Comparison of ENCODE assay signal across 9 cellular contexts in genomic region chr19:709965-710714, GRCh38. TPM values are rescaled to one million over a fixed set of nuclear protein-coding genes. Genes with fewer than 3 reads are reported as not detected.
A peak's percentile ranks its signal among the peaks of the same experiment; 100 is the strongest.
DNase-seq lines count a peak whose midpoint lies in the region; ATAC-seq, FAIRE-seq and TF ChIP-seq lines count a peak whose summit lies in the region.
"Had no signal": no experiment of that assay in that cellular context is flagged by ENCODE, and none has a peak within 500 bp of the region (broad histone marks: within the 10 kb centered on the region; RNA-seq: fewer than 3 reads in every experiment).

No MANE protein-coding gene starts in this region.

- FAIRE-seq in A549 (lab: Jason Lieb, UNC) = no peak

- peak overlapping the region; percentile 77 for H3K4me3 Mint-ChIP-seq in osteocyte (ENCODE audit: unreplicated experiment)

- CTCF ChIA-PET in A549 (lab: Yijun Ruan, JAX) = interaction anchor here (0.7 to 2.6 kb wide), 3 partner anchors 24 to 43 kb away, joined by 3 to 11 read pairs (median 3); partner anchors contain the start of gene FSTL3

- H3K9me3 Mint-ChIP-seq in osteocyte (ENCODE audit: unreplicated experiment) = no peaks in the 10 kb centered on the region

- H3K27ac ChIP-seq in A549 (peak overlapping the region in 1 of 2 experiments; percentile 99; a peak in 3 of 6 replicates), right cardiac atrium (ENCODE audit: low read length) (peak overlapping the region; percentile 71)

- H3K9me3 ChIP-seq in A549 = peaks cover under 1% of the 10 kb centered on the region; the same call in 2 of the 3 replicates
- no peaks in the 10 kb centered on the region for H3K9me3 ChIP-seq in right cardiac atrium (ENCODE audit: control insufficient read depth, low read length)

- peak overlapping the region; percentile 76 for H3K4me2 ChIP-seq in A549

- H3K36me3 Mint-ChIP-seq in osteocyte (ENCODE audit: unreplicated experiment) = peaks cover under 1% of the 10 kb centered on the region

- no peak for TF ChIP-seq RAD21 in A549 (conservative IDR thresholded peaks at IDR 0.05 in 1 of 2, IDR thresholded peaks at IDR 0.05 in 1 of 2)

- no peak for TF ChIP-seq POLR2A in A549 (IDR thresholded peaks at IDR 0.05; ENCODE audit: low read length)

- H3K4me1 ChIP-seq in A549 (peaks cover 14% of the 10 kb centered on the region), right cardiac atrium (ENCODE audit: control insufficient read depth, insufficient read depth, low read length) (no peaks in the 10 kb centered on the region)

- DNase-seq in A549 (ENCODE audit: low read depth in 1 of 2, low spot score in 1 of 2) = no peak
- DNase-seq in anterior cingulate cortex (lab: John Stamatoyannopoulos, UW) = peak in 30 of 58 donors; percentile 6 to 58 (median 28)
- DNase-seq in right cardiac atrium = peak; percentile 84 to 92 (median 91)
- no peak for DNase-seq in osteocyte (ENCODE audit: extremely low spot score, unreplicated experiment)
- no peak for DNase-seq in T-helper 2 cell
- DNase-seq in SKM-1 (lab: John Stamatoyannopoulos, UW; ENCODE audit: unreplicated experiment) = no peak
- no peak for DNase-seq in EL

- TF ChIP-seq CTCF in A549 (IDR thresholded peaks at IDR 0.05) (no peak), osteocyte (IDR thresholded peaks at IDR 0.05) (no peak)

- intact Hi-C loops in right cardiac atrium (cut with DNase I) = no loop called here

- H3K4me3 ChIP-seq in A549 = peak overlapping the region; percentile 97; the same call in 2 of the 3 replicates
- peak overlapping the region; percentile 100 for H3K4me3 ChIP-seq in right cardiac atrium (ENCODE audit: low read length)

- TF ChIP-seq EP300 in A549 (IDR thresholded peaks at IDR 0.05) = no peak

- no peaks in the 10 kb centered on the region for H3K27me3 ChIP-seq in right cardiac atrium (ENCODE audit: control insufficient read depth, insufficient read depth)

- peaks cover 22% of the 10 kb centered on the region for H3K4me1 Mint-ChIP-seq in osteocyte (ENCODE audit: unreplicated experiment)

- H3K27me3 Mint-ChIP-seq in osteocyte (ENCODE audit: unreplicated experiment) = no peaks in the 10 kb centered on the region

- POLR2A ChIA-PET in A549 (lab: Yijun Ruan, JAX) = no interaction called here

- H3K27ac Mint-ChIP-seq in osteocyte (ENCODE audit: unreplicated experiment) = peak overlapping the region; percentile 78

- ATAC-seq in A549 (no peak), right cardiac atrium (peak; percentile 68 to 80), HG02759 (IDR thresholded peaks at IDR 0.05; ENCODE audit: unreplicated experiment) (no peak)

- WGBS in A549 (ENCODE audit: missing lambda C conversion rate) = 95% methylated on average over 9 of the region's 32 CpGs
- 23% methylated on average over 32 of the region's 32 CpGs for WGBS in right cardiac atrium

TF ChIP-seq in A549, 52 proteins besides CTCF, POLR2A, EP300 and RAD21:
- no peak for TF ChIP-seq BHLHE40 (IDR thresholded peaks at IDR 0.05; ENCODE audit: low read depth, low read length)
- no peak for TF ChIP-seq CBX8 (IDR thresholded peaks at IDR 0.05)
- no peak for TF ChIP-seq MYC (IDR thresholded peaks at IDR 0.05; ENCODE audit: borderline replicate concordance, low read length)
- TF ChIP-seq MAZ (IDR thresholded peaks at IDR 0.05; ENCODE audit: borderline replicate concordance, low read depth, low read length) = no peak
- no peak for TF ChIP-seq TFCP2L1 (CRISPR knock-in tag; IDR thresholded peaks at IDR 0.05)
- TF ChIP-seq CBX2 (IDR thresholded peaks at IDR 0.05; ENCODE audit: borderline replicate concordance, low read depth) = no peak
- TF ChIP-seq RNF2 (IDR thresholded peaks at IDR 0.05; ENCODE audit: borderline replicate concordance, low read depth) = no peak
- no peak for TF ChIP-seq REST (IDR thresholded peaks at IDR 0.05)

RNA-seq across cellular contexts. Expression of gene PALM, which starts 1.4 kb away (rescaled TPM):
- polyA plus RNA-seq in A549 (2011; rRNA removed) = 2.0 and 3.0 TPM in 2 replicates
- polyA plus RNA-seq in A549 (2012; cell fraction: cytosol; rRNA removed) = 5.4 and 7.0 TPM in 2 replicates
- 8.5 and 8.8 TPM in 2 replicates for polyA plus RNA-seq in A549 (2012; cell fraction: nucleus; rRNA removed)
- polyA plus RNA-seq in A549 (2017; fragmentation: RNase III; extraction: RNeasy Plus Mini Kit Qiagen cat#74134 plus additional on column Dnase treatment) = 11.4 to 17.5 TPM (median 15.7 TPM) in 3 replicates
- polyA minus RNA-seq in A549 (2011; rRNA and poly(A)+ RNA removed) = 2.2 and 3.7 TPM in 2 replicates
- 10 to 100 TPM; 34.9 to 84.9 (median 46.9) TPM for total RNA-seq in right cardiac atrium
- polyA plus RNA-seq in right cardiac atrium = 30.3 TPM
- total RNA-seq in osteocyte = 236 and 251 TPM in 2 replicates

RNA-seq across cellular contexts. Expression of gene PRSS57, which starts 14.9 kb away (rescaled TPM):
- polyA plus RNA-seq in A549 (2011; rRNA removed) (0.10 TPM in 1 of 2 replicates, not detected in the other), A549 (2017; fragmentation: RNase III; extraction: RNeasy Plus Mini Kit Qiagen cat#74134 plus additional on column Dnase treatment) (not detected in 3 replicates), right cardiac atrium (not detected)
- 0.06 and 0.11 TPM in 2 replicates for polyA plus RNA-seq in A549 (2012; cell fraction: cytosol; rRNA removed)
- 0.10 TPM in 1 of 2 replicates, not detected in the other for polyA plus RNA-seq in A549 (2012; cell fraction: nucleus; rRNA removed)
- not detected in 2 replicates for polyA minus RNA-seq in A549 (2011; rRNA and poly(A)+ RNA removed)
- total RNA-seq in right cardiac atrium (not detected), osteocyte (not detected in 2 replicates)
- total RNA-seq: glomerular endothelial cell had no signal

RNA-seq across cellular contexts. Expression of gene FSTL3, which starts 33.9 kb away (rescaled TPM):
- 45.5 and 58.1 TPM in 2 replicates for polyA plus RNA-seq in A549 (2011; rRNA removed)
- 109 and 193 TPM in 2 replicates for polyA plus RNA-seq in A549 (2012; cell fraction: cytosol; rRNA removed)
- polyA plus RNA-seq in A549 (2012; cell fraction: nucleus; rRNA removed) = 322 and 573 TPM in 2 replicates
- 110 to 131 TPM (median 118 TPM) in 3 replicates for polyA plus RNA-seq in A549 (2017; fragmentation: RNase III; extraction: RNeasy Plus Mini Kit Qiagen cat#74134 plus additional on column Dnase treatment)
- polyA minus RNA-seq in A549 (2011; rRNA and poly(A)+ RNA removed) = 32.4 and 35.3 TPM in 2 replicates
- total RNA-seq in right cardiac atrium = 100 to 1,000 TPM in 1 of 4 donors, 10 to 100 TPM in 3; 47.1 to 110 (median 61.9) TPM
- polyA plus RNA-seq in right cardiac atrium = 64.1 TPM
- total RNA-seq in osteocyte = 109 and 111 TPM in 2 replicates

RNA-seq across cellular contexts. Expression of gene MISP, which starts 40.8 kb away (rescaled TPM):
- polyA plus RNA-seq in A549 (2011; rRNA removed) (38.3 and 46.5 TPM in 2 replicates), A549 (2017; fragmentation: RNase III; extraction: RNeasy Plus Mini Kit Qiagen cat#74134 plus additional on column Dnase treatment) (56.9 to 62.7 TPM (median 61.4 TPM) in 3 replicates), right cardiac atrium (0.02 TPM)
- polyA plus RNA-seq in A549 (2012; cell fraction: cytosol; rRNA removed) = 44.9 and 58.4 TPM in 2 replicates
- 75.9 and 95.3 TPM in 2 replicates for polyA plus RNA-seq in A549 (2012; cell fraction: nucleus; rRNA removed)
- polyA minus RNA-seq in A549 (2011; rRNA and poly(A)+ RNA removed) = 43.2 and 57.3 TPM in 2 replicates
- total RNA-seq in right cardiac atrium (under 1 TPM in 1 of 4 donors, not detected in 3; 0.22 TPM), osteocyte (1.1 and 1.3 TPM in 2 replicates)

RNA-seq across cellular contexts. Expression of gene RNF126, which starts 47.1 kb away (rescaled TPM):
- polyA plus RNA-seq in A549 (2011; rRNA removed) = 3.1 and 4.9 TPM in 2 replicates
- polyA plus RNA-seq in A549 (2012; cell fraction: cytosol; rRNA removed) = 43.6 and 53.5 TPM in 2 replicates
- 71.1 and 89.5 TPM in 2 replicates for polyA plus RNA-seq in A549 (2012; cell fraction: nucleus; rRNA removed)
- polyA plus RNA-seq in A549 (2017; fragmentation: RNase III; extraction: RNeasy Plus Mini Kit Qiagen cat#74134 plus additional on column Dnase treatment) = 35.0 to 36.3 TPM (median 35.4 TPM) in 3 replicates
- 2.4 and 5.0 TPM in 2 replicates for polyA minus RNA-seq in A549 (2011; rRNA and poly(A)+ RNA removed)
- total RNA-seq in right cardiac atrium = 10 to 100 TPM; 21.7 to 37.6 (median 28.0) TPM
- 24.5 TPM for polyA plus RNA-seq in right cardiac atrium
- 37.3 and 40.8 TPM in 2 replicates for total RNA-seq in osteocyte

Comparison
In these comparisons a context has a peak if more than half of its experiments do, and no peak if none do; other contexts are left out.
1. ATAC-seq: peak in right cardiac atrium (2 of 2); none in A549 (0 of 2) and HG02759 (single experiment).
2. DNase-seq: peak in anterior cingulate cortex (30 of 58) and right cardiac atrium (3 of 3); none in A549 (0 of 2), osteocyte (single experiment), T-helper 2 cell (0 of 5), SKM-1 (single experiment) and EL (single experiment).